ENCODE assay signal across 13 cellular contexts in the genomic region with DNA sequence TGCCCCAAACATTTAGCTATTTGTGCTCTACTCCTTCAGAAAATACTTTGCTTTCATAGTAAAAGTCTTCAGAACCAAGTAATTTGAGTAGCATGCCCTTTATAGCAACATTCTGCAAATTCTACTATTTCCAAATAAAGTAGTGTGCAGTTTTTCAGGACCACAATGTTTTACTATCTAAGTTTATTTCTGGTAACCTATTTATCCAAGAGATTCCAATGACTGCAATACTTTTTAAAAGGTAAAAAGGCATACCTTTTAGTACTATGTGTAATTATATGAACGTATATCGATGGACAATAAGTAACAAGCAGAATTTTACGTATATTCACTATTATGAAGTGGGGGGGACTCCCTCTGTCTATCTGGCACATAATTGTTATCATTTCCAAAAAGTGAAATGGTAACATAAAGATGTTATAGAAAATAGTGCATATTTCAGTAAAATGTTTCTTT.
"Had no signal": no experiment of that assay in that cellular context is flagged by ENCODE, and none has a peak within 500 bp of the region (broad histone marks: within the 10 kb centered on the region; RNA-seq: fewer than 3 reads in every experiment).

No MANE protein-coding gene starts in this region.

- H3K27ac ChIP-seq: parathyroid adenoma had no signal

- H2AFZ ChIP-seq: parathyroid adenoma had no signal

- ATAC-seq: stimulated activated naive CD8-positive, alpha-beta T cell treated with anti-CD3 and anti-CD28 coated beads, Interleukin-15, Interleukin-2, amounts not matched to agents 100 U/mL and 50 U/mL, for 24 hours; T-cell had no signal

- H3K4me1 Mint-ChIP-seq: naive B cell, T-cell had no signal

- H3K36me3 Mint-ChIP-seq: naive B cell, T-cell had no signal

- H3K4me1 ChIP-seq: parathyroid adenoma had no signal

- H3K27ac Mint-ChIP-seq: endodermal cell, T-cell had no signal

- H3K9ac ChIP-seq: parathyroid adenoma had no signal

- H3K4me3 Mint-ChIP-seq: endodermal cell, naive B cell, T-cell had no signal

- DNase-seq: activated CD4-positive, CD25-positive, alpha-beta regulatory T cell treated with anti-CD3 and anti-CD28 coated beads, Interleukin-2, amount 50 U/mL, for 72 hours; activated naive CD4-positive, alpha-beta T cell; activated T-cell treated with anti-CD3 and anti-CD28 coated beads for 4 hours; aorta; endodermal cell; islet precursor cell; mammary epithelial cell; naive B cell; stimulated activated CD4-positive, alpha-beta T cell treated with anti-CD3 and anti-CD28 coated beads, Interleukin-15, amount 100 ng/mL, for 24 hours; stimulated activated naive CD8-positive, alpha-beta T cell treated with anti-CD3 and anti-CD28 coated beads, Interleukin-15, Interleukin-2, amounts not matched to agents 100 U/mL and 50 U/mL, for 24 hours; T-cell; T-helper 9 cell had no signal
